1 cellular context compared by ENCODE assay signal in the genomic region with DNA sequence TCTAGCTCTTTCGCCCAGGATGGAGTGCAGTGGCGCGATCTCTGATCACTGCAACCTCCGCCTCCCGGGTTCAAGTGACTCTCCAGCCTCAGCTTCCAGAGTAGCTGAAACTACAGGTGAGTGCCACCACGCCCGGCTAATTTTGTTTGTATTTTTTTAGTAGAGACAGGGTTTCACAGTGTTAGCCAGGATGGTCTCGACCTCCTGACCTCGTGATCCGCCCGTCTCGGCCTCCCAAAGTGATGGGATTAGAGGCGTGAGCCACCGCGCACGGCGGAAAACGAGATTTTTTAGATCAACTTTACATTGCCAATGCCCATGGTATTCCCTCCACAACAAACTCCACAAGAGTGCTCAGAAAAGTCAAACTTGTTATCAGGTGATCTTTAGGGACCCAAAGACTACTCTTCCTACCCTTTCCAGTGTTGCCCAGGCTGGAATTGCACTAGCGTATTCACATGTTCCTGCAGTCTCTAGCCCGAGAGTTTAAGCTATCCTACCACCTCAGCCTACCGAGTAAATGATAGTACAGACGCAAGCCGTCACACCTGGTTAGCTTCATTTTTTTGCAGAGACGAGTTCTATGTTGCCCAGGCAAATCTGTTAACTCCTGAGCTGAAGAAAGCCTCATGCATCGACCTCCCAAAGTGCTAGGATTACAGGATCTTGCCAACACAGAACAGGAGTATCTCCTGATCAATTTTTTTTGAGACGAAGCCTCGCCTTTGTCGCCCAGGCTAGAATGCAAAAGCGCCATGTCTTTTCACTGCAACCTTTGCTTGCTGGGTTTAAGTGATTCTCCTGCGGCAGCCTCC.
TF ChIP-seq lines count a peak whose summit lies in the region.

No MANE protein-coding gene starts in this region.

TF ChIP-seq in K562, 482 proteins besides CTCF, POLR2A, EP300 and RAD21 (continued from another document and continues in another):
- TF ChIP-seq, protein P1, sequence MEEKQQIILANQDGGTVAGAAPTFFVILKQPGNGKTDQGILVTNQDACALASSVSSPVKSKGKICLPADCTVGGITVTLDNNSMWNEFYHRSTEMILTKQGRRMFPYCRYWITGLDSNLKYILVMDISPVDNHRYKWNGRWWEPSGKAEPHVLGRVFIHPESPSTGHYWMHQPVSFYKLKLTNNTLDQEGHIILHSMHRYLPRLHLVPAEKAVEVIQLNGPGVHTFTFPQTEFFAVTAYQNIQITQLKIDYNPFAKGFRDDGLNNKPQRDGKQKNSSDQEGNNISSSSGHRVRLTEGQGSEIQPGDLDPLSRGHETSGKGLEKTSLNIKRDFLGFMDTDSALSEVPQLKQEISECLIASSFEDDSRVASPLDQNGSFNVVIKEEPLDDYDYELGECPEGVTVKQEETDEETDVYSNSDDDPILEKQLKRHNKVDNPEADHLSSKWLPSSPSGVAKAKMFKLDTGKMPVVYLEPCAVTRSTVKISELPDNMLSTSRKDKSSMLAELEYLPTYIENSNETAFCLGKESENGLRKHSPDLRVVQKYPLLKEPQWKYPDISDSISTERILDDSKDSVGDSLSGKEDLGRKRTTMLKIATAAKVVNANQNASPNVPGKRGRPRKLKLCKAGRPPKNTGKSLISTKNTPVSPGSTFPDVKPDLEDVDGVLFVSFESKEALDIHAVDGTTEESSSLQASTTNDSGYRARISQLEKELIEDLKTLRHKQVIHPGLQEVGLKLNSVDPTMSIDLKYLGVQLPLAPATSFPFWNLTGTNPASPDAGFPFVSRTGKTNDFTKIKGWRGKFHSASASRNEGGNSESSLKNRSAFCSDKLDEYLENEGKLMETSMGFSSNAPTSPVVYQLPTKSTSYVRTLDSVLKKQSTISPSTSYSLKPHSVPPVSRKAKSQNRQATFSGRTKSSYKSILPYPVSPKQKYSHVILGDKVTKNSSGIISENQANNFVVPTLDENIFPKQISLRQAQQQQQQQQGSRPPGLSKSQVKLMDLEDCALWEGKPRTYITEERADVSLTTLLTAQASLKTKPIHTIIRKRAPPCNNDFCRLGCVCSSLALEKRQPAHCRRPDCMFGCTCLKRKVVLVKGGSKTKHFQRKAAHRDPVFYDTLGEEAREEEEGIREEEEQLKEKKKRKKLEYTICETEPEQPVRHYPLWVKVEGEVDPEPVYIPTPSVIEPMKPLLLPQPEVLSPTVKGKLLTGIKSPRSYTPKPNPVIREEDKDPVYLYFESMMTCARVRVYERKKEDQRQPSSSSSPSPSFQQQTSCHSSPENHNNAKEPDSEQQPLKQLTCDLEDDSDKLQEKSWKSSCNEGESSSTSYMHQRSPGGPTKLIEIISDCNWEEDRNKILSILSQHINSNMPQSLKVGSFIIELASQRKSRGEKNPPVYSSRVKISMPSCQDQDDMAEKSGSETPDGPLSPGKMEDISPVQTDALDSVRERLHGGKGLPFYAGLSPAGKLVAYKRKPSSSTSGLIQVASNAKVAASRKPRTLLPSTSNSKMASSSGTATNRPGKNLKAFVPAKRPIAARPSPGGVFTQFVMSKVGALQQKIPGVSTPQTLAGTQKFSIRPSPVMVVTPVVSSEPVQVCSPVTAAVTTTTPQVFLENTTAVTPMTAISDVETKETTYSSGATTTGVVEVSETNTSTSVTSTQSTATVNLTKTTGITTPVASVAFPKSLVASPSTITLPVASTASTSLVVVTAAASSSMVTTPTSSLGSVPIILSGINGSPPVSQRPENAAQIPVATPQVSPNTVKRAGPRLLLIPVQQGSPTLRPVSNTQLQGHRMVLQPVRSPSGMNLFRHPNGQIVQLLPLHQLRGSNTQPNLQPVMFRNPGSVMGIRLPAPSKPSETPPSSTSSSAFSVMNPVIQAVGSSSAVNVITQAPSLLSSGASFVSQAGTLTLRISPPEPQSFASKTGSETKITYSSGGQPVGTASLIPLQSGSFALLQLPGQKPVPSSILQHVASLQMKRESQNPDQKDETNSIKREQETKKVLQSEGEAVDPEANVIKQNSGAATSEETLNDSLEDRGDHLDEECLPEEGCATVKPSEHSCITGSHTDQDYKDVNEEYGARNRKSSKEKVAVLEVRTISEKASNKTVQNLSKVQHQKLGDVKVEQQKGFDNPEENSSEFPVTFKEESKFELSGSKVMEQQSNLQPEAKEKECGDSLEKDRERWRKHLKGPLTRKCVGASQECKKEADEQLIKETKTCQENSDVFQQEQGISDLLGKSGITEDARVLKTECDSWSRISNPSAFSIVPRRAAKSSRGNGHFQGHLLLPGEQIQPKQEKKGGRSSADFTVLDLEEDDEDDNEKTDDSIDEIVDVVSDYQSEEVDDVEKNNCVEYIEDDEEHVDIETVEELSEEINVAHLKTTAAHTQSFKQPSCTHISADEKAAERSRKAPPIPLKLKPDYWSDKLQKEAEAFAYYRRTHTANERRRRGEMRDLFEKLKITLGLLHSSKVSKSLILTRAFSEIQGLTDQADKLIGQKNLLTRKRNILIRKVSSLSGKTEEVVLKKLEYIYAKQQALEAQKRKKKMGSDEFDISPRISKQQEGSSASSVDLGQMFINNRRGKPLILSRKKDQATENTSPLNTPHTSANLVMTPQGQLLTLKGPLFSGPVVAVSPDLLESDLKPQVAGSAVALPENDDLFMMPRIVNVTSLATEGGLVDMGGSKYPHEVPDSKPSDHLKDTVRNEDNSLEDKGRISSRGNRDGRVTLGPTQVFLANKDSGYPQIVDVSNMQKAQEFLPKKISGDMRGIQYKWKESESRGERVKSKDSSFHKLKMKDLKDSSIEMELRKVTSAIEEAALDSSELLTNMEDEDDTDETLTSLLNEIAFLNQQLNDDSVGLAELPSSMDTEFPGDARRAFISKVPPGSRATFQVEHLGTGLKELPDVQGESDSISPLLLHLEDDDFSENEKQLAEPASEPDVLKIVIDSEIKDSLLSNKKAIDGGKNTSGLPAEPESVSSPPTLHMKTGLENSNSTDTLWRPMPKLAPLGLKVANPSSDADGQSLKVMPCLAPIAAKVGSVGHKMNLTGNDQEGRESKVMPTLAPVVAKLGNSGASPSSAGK (IDR thresholded peaks at IDR 0.05): no peak; the same call in 1 of the 2 replicates
- no peak for TF ChIP-seq RNF2 (IDR thresholded peaks at IDR 0.05)
- TF ChIP-seq, protein P2, sequence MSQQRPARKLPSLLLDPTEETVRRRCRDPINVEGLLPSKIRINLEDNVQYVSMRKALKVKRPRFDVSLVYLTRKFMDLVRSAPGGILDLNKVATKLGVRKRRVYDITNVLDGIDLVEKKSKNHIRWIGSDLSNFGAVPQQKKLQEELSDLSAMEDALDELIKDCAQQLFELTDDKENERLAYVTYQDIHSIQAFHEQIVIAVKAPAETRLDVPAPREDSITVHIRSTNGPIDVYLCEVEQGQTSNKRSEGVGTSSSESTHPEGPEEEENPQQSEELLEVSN (IDR thresholded peaks at IDR 0.05; ENCODE audit: borderline replicate concordance in 1 of 2, extremely low read depth in 1 of 2, insufficient read depth in 1 of 2, insufficient read length in 1 of 2, low read depth in 1 of 2, low read length in 1 of 2, poor library complexity in 1 of 2, severe bottlenecking in 1 of 2): no peak
- no peak for TF ChIP-seq BCL6 (CRISPR knock-in tag; IDR thresholded peaks at IDR 0.05)
- TF ChIP-seq MAX (CRISPR knock-in tag; IDR thresholded peaks at IDR 0.05): no peak; the same call in 1 of the 2 replicates
- TF ChIP-seq PCBP2 (IDR thresholded peaks at IDR 0.05; ENCODE audit: low read depth, low read length, poor library complexity, severe bottlenecking): no peak
- no peak for TF ChIP-seq HMG20B (CRISPR knock-in tag; IDR thresholded peaks at IDR 0.05)
- TF ChIP-seq ZBTB8A (IDR thresholded peaks at IDR 0.05; ENCODE audit: partially characterized antibody): no peak
- no peak for TF ChIP-seq RCOR1 (IDR thresholded peaks at IDR 0.05; ENCODE audit: borderline replicate concordance in 1 of 2, low read depth in 2 of 2, low read length in 2 of 2)
- TF ChIP-seq KAT7 (CRISPR knock-in tag; IDR thresholded peaks at IDR 0.05; ENCODE audit: borderline replicate concordance): peak; percentile 76; the same call in 1 of the 2 replicates
- TF ChIP-seq, protein P3, sequence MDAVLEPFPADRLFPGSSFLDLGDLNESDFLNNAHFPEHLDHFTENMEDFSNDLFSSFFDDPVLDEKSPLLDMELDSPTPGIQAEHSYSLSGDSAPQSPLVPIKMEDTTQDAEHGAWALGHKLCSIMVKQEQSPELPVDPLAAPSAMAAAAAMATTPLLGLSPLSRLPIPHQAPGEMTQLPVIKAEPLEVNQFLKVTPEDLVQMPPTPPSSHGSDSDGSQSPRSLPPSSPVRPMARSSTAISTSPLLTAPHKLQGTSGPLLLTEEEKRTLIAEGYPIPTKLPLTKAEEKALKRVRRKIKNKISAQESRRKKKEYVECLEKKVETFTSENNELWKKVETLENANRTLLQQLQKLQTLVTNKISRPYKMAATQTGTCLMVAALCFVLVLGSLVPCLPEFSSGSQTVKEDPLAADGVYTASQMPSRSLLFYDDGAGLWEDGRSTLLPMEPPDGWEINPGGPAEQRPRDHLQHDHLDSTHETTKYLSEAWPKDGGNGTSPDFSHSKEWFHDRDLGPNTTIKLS (IDR thresholded peaks at IDR 0.05; ENCODE audit: borderline replicate concordance, low read depth): no peak
- TF ChIP-seq ZNF668 (CRISPR knock-in tag; IDR thresholded peaks at IDR 0.05): 0 out of 2 replicates have a peak, but pooled peaks have one; percentile 28
- TF ChIP-seq, protein P4, sequence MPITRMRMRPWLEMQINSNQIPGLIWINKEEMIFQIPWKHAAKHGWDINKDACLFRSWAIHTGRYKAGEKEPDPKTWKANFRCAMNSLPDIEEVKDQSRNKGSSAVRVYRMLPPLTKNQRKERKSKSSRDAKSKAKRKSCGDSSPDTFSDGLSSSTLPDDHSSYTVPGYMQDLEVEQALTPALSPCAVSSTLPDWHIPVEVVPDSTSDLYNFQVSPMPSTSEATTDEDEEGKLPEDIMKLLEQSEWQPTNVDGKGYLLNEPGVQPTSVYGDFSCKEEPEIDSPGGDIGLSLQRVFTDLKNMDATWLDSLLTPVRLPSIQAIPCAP (CRISPR knock-in tag; IDR thresholded peaks at IDR 0.05; ENCODE audit: borderline replicate concordance): peak; percentile 83
- TF ChIP-seq XRCC5 (IDR thresholded peaks at IDR 0.05; ENCODE audit: low read depth, low read length): no peak
- TF ChIP-seq ZNF224 (CRISPR knock-in tag; IDR thresholded peaks at IDR 0.05): 0 out of 2 replicates have a peak, but pooled peaks have one; percentile 34
- no peak for TF ChIP-seq ZC3H8 (IDR thresholded peaks at IDR 0.05)
- TF ChIP-seq ATF7 (IDR thresholded peaks at IDR 0.05): no peak
- TF ChIP-seq, protein P5, sequence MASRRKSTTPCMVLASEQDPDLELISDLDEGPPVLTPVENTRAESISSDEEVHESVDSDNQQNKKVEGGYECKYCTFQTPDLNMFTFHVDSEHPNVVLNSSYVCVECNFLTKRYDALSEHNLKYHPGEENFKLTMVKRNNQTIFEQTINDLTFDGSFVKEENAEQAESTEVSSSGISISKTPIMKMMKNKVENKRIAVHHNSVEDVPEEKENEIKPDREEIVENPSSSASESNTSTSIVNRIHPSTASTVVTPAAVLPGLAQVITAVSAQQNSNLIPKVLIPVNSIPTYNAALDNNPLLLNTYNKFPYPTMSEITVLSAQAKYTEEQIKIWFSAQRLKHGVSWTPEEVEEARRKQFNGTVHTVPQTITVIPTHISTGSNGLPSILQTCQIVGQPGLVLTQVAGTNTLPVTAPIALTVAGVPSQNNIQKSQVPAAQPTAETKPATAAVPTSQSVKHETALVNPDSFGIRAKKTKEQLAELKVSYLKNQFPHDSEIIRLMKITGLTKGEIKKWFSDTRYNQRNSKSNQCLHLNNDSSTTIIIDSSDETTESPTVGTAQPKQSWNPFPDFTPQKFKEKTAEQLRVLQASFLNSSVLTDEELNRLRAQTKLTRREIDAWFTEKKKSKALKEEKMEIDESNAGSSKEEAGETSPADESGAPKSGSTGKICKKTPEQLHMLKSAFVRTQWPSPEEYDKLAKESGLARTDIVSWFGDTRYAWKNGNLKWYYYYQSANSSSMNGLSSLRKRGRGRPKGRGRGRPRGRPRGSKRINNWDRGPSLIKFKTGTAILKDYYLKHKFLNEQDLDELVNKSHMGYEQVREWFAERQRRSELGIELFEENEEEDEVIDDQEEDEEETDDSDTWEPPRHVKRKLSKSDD (conservative IDR thresholded peaks at IDR 0.05; ENCODE audit: low read length): no peak
- TF ChIP-seq DACH1 (IDR thresholded peaks at IDR 0.05; ENCODE audit: partially characterized antibody): no peak
- TF ChIP-seq YY1 (IDR thresholded peaks at IDR 0.05; ENCODE audit: borderline replicate concordance in 1 of 3, control insufficient read depth in 1 of 3, extremely low read depth in 1 of 3, insufficient read depth in 3 of 3, insufficient read length in 1 of 3, insufficient replicate concordance in 2 of 3, low read depth in 1 of 3, low read length in 2 of 3): peak in 2 of 3 experiments; percentile 6 to 26
- peak; percentile 43 for TF ChIP-seq RBM39 (optimal IDR thresholded peaks at IDR 0.05; ENCODE audit: low read depth, low read length)
- peak; percentile 65 for TF ChIP-seq ZNF263 (CRISPR knock-in tag; IDR thresholded peaks at IDR 0.05; ENCODE audit: borderline replicate concordance)
- no peak for TF ChIP-seq MCM2 (IDR thresholded peaks at IDR 0.05; ENCODE audit: low read depth)
- no peak for TF ChIP-seq ILK (tag; IDR thresholded peaks at IDR 0.05; ENCODE audit: borderline replicate concordance, low read depth)
- peak; percentile 66 for TF ChIP-seq ZNF436 (CRISPR knock-in tag; IDR thresholded peaks at IDR 0.05)
- TF ChIP-seq RBM17 (IDR thresholded peaks at IDR 0.05; ENCODE audit: borderline replicate concordance, low read depth, low read length): no peak
- TF ChIP-seq SP1 (CRISPR knock-in tag; IDR thresholded peaks at IDR 0.05): peak; percentile 81
- TF ChIP-seq ERF (CRISPR knock-in tag; IDR thresholded peaks at IDR 0.05): no peak
- TF ChIP-seq FOXP1 (CRISPR knock-in tag; IDR thresholded peaks at IDR 0.05): peak; percentile 75
- no peak for TF ChIP-seq NCOA4 (IDR thresholded peaks at IDR 0.05; ENCODE audit: partially characterized antibody)
- peak; percentile 43 to 75; a peak in 3 of 4 replicates for TF ChIP-seq BCLAF1 (IDR thresholded peaks at IDR 0.05; ENCODE audit: borderline replicate concordance in 1 of 2, control insufficient read depth in 1 of 2, low read depth in 2 of 2, low read length in 1 of 2)
- TF ChIP-seq GTF2E2 (tag; IDR thresholded peaks at IDR 0.05): no peak
- TF ChIP-seq ZNF121 (CRISPR knock-in tag; conservative IDR thresholded peaks at IDR 0.05): 0 out of 2 replicates have a peak, but pooled peaks have one; percentile 2
- TF ChIP-seq TAF15 (IDR thresholded peaks at IDR 0.05; ENCODE audit: low read depth, low read length): peak; percentile 17; the same call in 1 of the 2 replicates
